24 cellular contexts compared by ENCODE assay signal in genomic region chr4:186298034-186298647, GRCh38. TPM values are rescaled to one million over a fixed set of nuclear protein-coding genes. Genes with fewer than 3 reads are reported as not detected.
DNase-seq lines count a peak whose midpoint lies in the region; ATAC-seq and TF ChIP-seq lines count a peak whose summit lies in the region.
"Had no signal": no experiment of that assay in that cellular context is flagged by ENCODE, and none has a peak within 500 bp of the region (broad histone marks: within the 10 kb centered on the region; RNA-seq: fewer than 3 reads in every experiment).

No MANE protein-coding gene starts in this region.

- H3K4me2 ChIP-seq in IMR-90 (ENCODE audit: low read depth, low read length) (no peak overlapping the region), hepatocyte (peak overlapping the region; percentile 63)

- intact Hi-C loops in IMR-90 (cut with micrococcal nuclease) (loop anchor here (10.0 kb wide), 1 partner anchor 427 kb away; the partner anchor contains the start of gene FAT1), left ventricle myocardium inferior (cut with micrococcal nuclease) (no loop called here)

- H3K36me3 ChIP-seq in IMR-90 (ENCODE audit: control insufficient read depth, insufficient read depth, low read length), result no peaks in the 10 kb centered on the region
- H3K36me3 ChIP-seq in hepatocyte (replicated peaks; ENCODE audit: insufficient read depth, low read depth), result no peaks in the 10 kb centered on the region
- H3K36me3 ChIP-seq in left ventricle myocardium inferior, result no peaks in the 10 kb centered on the region

- no peak overlapping the region for H2BK120ac ChIP-seq in IMR-90 (ENCODE audit: low read depth, low read length)

- H3K27ac Mint-ChIP-seq in nephron, result peak overlapping the region in 1 of 3 experiments; percentile 2
- H3K27ac Mint-ChIP-seq: activated CD4-positive, alpha-beta T cell treated with anti-CD3 and anti-CD28 coated beads, Interleukin-2, amount 10 ng/mL, durations not matched to agents 24 days and 14 days; activated T-helper 2 cell treated with anti-CD3 and anti-CD28 coated beads, Interferon-gamma antibody, Interleukin-2, Interleukin-4, amounts not matched to agents 10 μg/mL and 5 μg/mL and 100 μg/mL, durations not matched to agents 14 hours and 24 hours and 36 hours; CD14-positive monocyte; memory B cell; naive thymus-derived CD4-positive, alpha-beta T cell had no signal

- H2AK9ac ChIP-seq in IMR-90 (replicated peaks; ENCODE audit: low read depth, low read length, poor library complexity), result no peak overlapping the region

- no peak overlapping the region for H2BK5ac ChIP-seq in IMR-90 (ENCODE audit: low read depth, low read length, poor library complexity, severe bottlenecking)

- TF ChIP-seq RAD21 in IMR-90 (IDR thresholded peaks at IDR 0.05; ENCODE audit: low read length), result no peak

- no peaks in the 10 kb centered on the region for H3K9me3 Mint-ChIP-seq in nephron
- H3K9me3 Mint-ChIP-seq: activated CD4-positive, alpha-beta T cell treated with anti-CD3 and anti-CD28 coated beads, Interleukin-2, amount 10 ng/mL, durations not matched to agents 24 days and 14 days; activated T-helper 2 cell treated with anti-CD3 and anti-CD28 coated beads, Interferon-gamma antibody, Interleukin-2, Interleukin-4, amounts not matched to agents 10 μg/mL and 5 μg/mL and 100 μg/mL, durations not matched to agents 14 hours and 24 hours and 36 hours; naive thymus-derived CD4-positive, alpha-beta T cell had no signal

- no peak overlapping the region for H4K5ac ChIP-seq in IMR-90 (ENCODE audit: low read depth, low read length)

- 75% methylated on average over 17 of the region's 39 CpGs; no CpG with 5 or more reads in 1 of the 2 experiments for WGBS in IMR-90 (ENCODE audit: extremely low coverage in 2 of 2, insufficient read length in 1 of 2), 2 experiments
- 43% methylated on average over 39 of the region's 39 CpGs for WGBS in hepatocyte (ENCODE audit: low lambda C conversion rate, missing lambda C conversion rate)

- H3K79me2 ChIP-seq in hepatocyte, result no peaks in the 10 kb centered on the region

- peaks cover 5% of the 10 kb centered on the region for H3K4me1 Mint-ChIP-seq in nephron
- H3K4me1 Mint-ChIP-seq: CD14-positive monocyte had no signal

- no peaks in the 10 kb centered on the region for H3K9me3 ChIP-seq in IMR-90 (ENCODE audit: control insufficient read depth, insufficient read depth, low read length)
- H3K9me3 ChIP-seq in hepatocyte (ENCODE audit: low read depth), result no peaks in the 10 kb centered on the region
- H3K9me3 ChIP-seq in left ventricle myocardium inferior (replicated peaks), result no peaks in the 10 kb centered on the region

- no peaks in the 10 kb centered on the region for H3K79me1 ChIP-seq in IMR-90 (ENCODE audit: low read depth in 1 of 2, low read length in 2 of 2)

- H3K18ac ChIP-seq in IMR-90 (ENCODE audit: low read depth, low read length), result no peak overlapping the region

- no peaks in the 10 kb centered on the region for H3K9me2 ChIP-seq in hepatocyte (replicated peaks; ENCODE audit: insufficient read depth)

- ATAC-seq in IMR-90 (ENCODE audit: low read depth), result no peak
- no peak for ATAC-seq in HG02588 (IDR thresholded peaks at IDR 0.05; ENCODE audit: unreplicated experiment)
- no peak for ATAC-seq in GM19035 (IDR thresholded peaks at IDR 0.05; ENCODE audit: unreplicated experiment)
- ATAC-seq: naive thymus-derived CD4-positive, alpha-beta T cell had no signal

- H4K8ac ChIP-seq in IMR-90 (ENCODE audit: low read depth in 2 of 2, low read length in 2 of 2), result no peak overlapping the region

- H2AFZ ChIP-seq in IMR-90 (replicated peaks; ENCODE audit: low read length, poor library complexity) (peak overlapping the region; percentile 6), hepatocyte (peak overlapping the region; percentile 32)

- no peak overlapping the region for H2AK5ac ChIP-seq in IMR-90 (ENCODE audit: low read depth, low read length)

- no peak overlapping the region for H3K56ac ChIP-seq in IMR-90 (ENCODE audit: extremely low read depth, insufficient read depth, low read length)

- peaks cover 28% of the 10 kb centered on the region for H3K27me3 Mint-ChIP-seq in nephron (ENCODE audit: low read depth)

- H3K27ac ChIP-seq in IMR-90 (ENCODE audit: insufficient read depth, low read length) (no peak overlapping the region), hepatocyte (no peak overlapping the region), left ventricle myocardium inferior (replicated peaks) (no peak overlapping the region)
- H3K27ac ChIP-seq: HL-60 had no signal

- peak overlapping the region in 2 of 3 experiments; percentile 1 to 4 for H3K4me3 Mint-ChIP-seq in nephron
- H3K4me3 Mint-ChIP-seq: activated CD4-positive, alpha-beta T cell treated with anti-CD3 and anti-CD28 coated beads, Interleukin-2, amount 10 ng/mL, durations not matched to agents 24 days and 14 days; memory B cell; naive thymus-derived CD4-positive, alpha-beta T cell had no signal

- no peak overlapping the region for H2BK15ac ChIP-seq in IMR-90 (ENCODE audit: low read depth, low read length)

- TF ChIP-seq CTCF in IMR-90 (conservative IDR thresholded peaks at IDR 0.05; ENCODE audit: low read depth, low read length) (no peak), hepatocyte (IDR thresholded peaks at IDR 0.05; ENCODE audit: poor library complexity) (no peak), nephron (IDR thresholded peaks at IDR 0.05; ENCODE audit: unreplicated experiment in 3 of 3) (no peak), left ventricle myocardium inferior (IDR thresholded peaks at IDR 0.05; ENCODE audit: borderline replicate concordance) (no peak)

- H4K91ac ChIP-seq in IMR-90 (ENCODE audit: insufficient read depth, low read depth, low read length), result no peak overlapping the region

- H2BK20ac ChIP-seq in IMR-90 (ENCODE audit: low read depth, low read length), result no peak overlapping the region

- H3K23ac ChIP-seq in IMR-90 (ENCODE audit: low read depth, low read length), result no peak overlapping the region

- in situ Hi-C loops in IMR-90 (cut with MboI; ENCODE audit: low sequenced_read_pairs), result loop anchor here (10.0 kb wide), 1 partner anchor 287 kb away; no protein-coding TSS in a partner anchor

- H3K36me3 Mint-ChIP-seq in nephron (ENCODE audit: low read depth), result no peaks in the 10 kb centered on the region
- H3K36me3 Mint-ChIP-seq: CD14-positive monocyte; memory B cell; naive thymus-derived CD4-positive, alpha-beta T cell had no signal

- H3K27me3 ChIP-seq in IMR-90 (ENCODE audit: control insufficient read depth, insufficient read depth, low read length) (peaks cover 1% of the 10 kb centered on the region; the same call in 1 of the 2 replicates), hepatocyte (peaks cover 7% of the 10 kb centered on the region), left ventricle myocardium inferior (ENCODE audit: low read depth) (peaks cover 86% of the 10 kb centered on the region)

- peak; percentile 55 for DNase-seq in ELF-1 (ENCODE audit: low read depth, low spot score)
- no peak for DNase-seq in IMR-90
- peak; percentile 5 for DNase-seq in hepatocyte (ENCODE audit: low spot score)
- DNase-seq in NCI-H446 (lab: John Stamatoyannopoulos, UW), result no peak
- DNase-seq in left ventricle myocardium inferior, result no peak
- DNase-seq: activated CD4-positive, alpha-beta T cell treated with anti-CD3 and anti-CD28 coated beads, Interleukin-2, amount 10 ng/mL, durations not matched to agents 24 days and 14 days; GDM1; naive thymus-derived CD4-positive, alpha-beta T cell; NCI-H1048; NCI-H2029 treated with DMSO at 0.1 percent for 48 hours; NCI-H510A treated with DMSO at 0.1 percent for 48 hours; small intestine; stimulated activated CD4-positive, alpha-beta T cell treated with anti-CD3 and anti-CD28 coated beads, Interleukin-4, amount 100 ng/mL, for 4 hours; substantia nigra; SW 1271 had no signal

- no peak for TF ChIP-seq POLR2A in IMR-90 (IDR thresholded peaks at IDR 0.05; ENCODE audit: low read depth, low read length)

- H3K4ac ChIP-seq in IMR-90 (ENCODE audit: low read depth, low read length), result no peak overlapping the region

- no peaks in the 10 kb centered on the region for H3K4me1 ChIP-seq in IMR-90 (ENCODE audit: control insufficient read depth, insufficient read depth, low read length)
- H3K4me1 ChIP-seq in hepatocyte (ENCODE audit: insufficient read depth), result no peaks in the 10 kb centered on the region
- no peaks in the 10 kb centered on the region for H3K4me1 ChIP-seq in left ventricle myocardium inferior

- no TSS peak for BruUV-seq in IMR-90 (replicated peaks; lab: Mats Ljungman, UMichigan)

- H3K9me1 ChIP-seq in IMR-90 (ENCODE audit: insufficient read depth, low read length), result no peaks in the 10 kb centered on the region

- H3K9ac ChIP-seq in IMR-90 (ENCODE audit: low read depth, low read length), result no peak overlapping the region

- H4K20me1 ChIP-seq in IMR-90 (ENCODE audit: insufficient read depth, low read length), result no peaks in the 10 kb centered on the region
- no peaks in the 10 kb centered on the region for H4K20me1 ChIP-seq in hepatocyte (ENCODE audit: insufficient read depth, poor library complexity, severe bottlenecking)

- dilution Hi-C loops in IMR-90 (cut with HindIII; ENCODE audit: low sequenced_read_pairs, unreplicated experiment), result no loop called here

- H3K4me3 ChIP-seq in IMR-90 (ENCODE audit: insufficient read depth, low read depth, low read length), result no peak overlapping the region
- no peak overlapping the region for H3K4me3 ChIP-seq in hepatocyte
- no peak overlapping the region for H3K4me3 ChIP-seq in left ventricle myocardium inferior

- H3K14ac ChIP-seq in IMR-90 (replicated peaks; ENCODE audit: low read depth, low read length), result no peak overlapping the region

- POLR2A ChIA-PET in IMR-90 (lab: Charles Lee; ENCODE audit: unreplicated experiment), result interaction anchor here (0.6 kb wide), 1 partner anchor 422 kb away, joined by 3 read pairs; no protein-coding TSS in a partner anchor

- CTCF ChIA-PET in IMR-90 (lab: Yijun Ruan, JAX), result no interaction called here

TF ChIP-seq in IMR-90, 13 proteins besides CTCF, POLR2A, EP300 and RAD21 (continues in another document):
- no peak for TF ChIP-seq MAFK (IDR thresholded peaks at IDR 0.05; ENCODE audit: low read depth, low read length)
- TF ChIP-seq MAZ (IDR thresholded peaks at IDR 0.05; ENCODE audit: borderline replicate concordance, low read depth, low read length), result no peak
- TF ChIP-seq FOS (IDR thresholded peaks at IDR 0.05; ENCODE audit: low read depth, low read length), result no peak
- no peak for TF ChIP-seq RCOR1 (IDR thresholded peaks at IDR 0.05; ENCODE audit: insufficient replicate concordance, low read length)

RNA-seq across cellular contexts. Expression of gene F11, which starts 32.2 kb away (rescaled TPM):
- total RNA-seq in IMR-90 (2012; rRNA removed) (not detected in 2 replicates), hepatocyte (9.5 and 19.4 TPM in 2 replicates), left ventricle myocardium inferior (0.30 TPM)
- polyA plus RNA-seq in IMR-90 (2012; rRNA removed) (not detected in 2 replicates), hepatocyte (7.1 and 8.1 TPM in 2 replicates)
- polyA plus RNA-seq in IMR-90 (2012; cell fraction: cytosol; rRNA removed), result not detected in 2 replicates
- polyA plus RNA-seq in IMR-90 (2012; cell fraction: nucleus; rRNA removed; ENCODE audit: low replicate concordance), result not detected in 2 replicates
- total RNA-seq: activated CD4-positive, alpha-beta T cell treated with anti-CD3 and anti-CD28 coated beads, Interleukin-2, amount 10 ng/mL, durations not matched to agents 24 days and 14 days; activated T-helper 2 cell treated with anti-CD3 and anti-CD28 coated beads, Interferon-gamma antibody, Interleukin-2, Interleukin-4, amounts not matched to agents 10 μg/mL and 5 μg/mL and 100 μg/mL, durations not matched to agents 14 hours and 24 hours and 36 hours; dermis microvascular lymphatic vessel endothelial cell had no signal
- polyA plus RNA-seq: CD14-positive monocyte; esophagus; naive thymus-derived CD4-positive, alpha-beta T cell had no signal

Comparison
In these comparisons a context has a peak if more than half of its experiments do, and no peak if none do; other contexts are left out.
1. DNase-seq: peak in ELF-1 (single experiment) and hepatocyte (single experiment); none in IMR-90 (single experiment), NCI-H446 (0 of 2) and left ventricle myocardium inferior (single experiment).